ENCODE assay signal across 28 cellular contexts in the genomic region with DNA sequence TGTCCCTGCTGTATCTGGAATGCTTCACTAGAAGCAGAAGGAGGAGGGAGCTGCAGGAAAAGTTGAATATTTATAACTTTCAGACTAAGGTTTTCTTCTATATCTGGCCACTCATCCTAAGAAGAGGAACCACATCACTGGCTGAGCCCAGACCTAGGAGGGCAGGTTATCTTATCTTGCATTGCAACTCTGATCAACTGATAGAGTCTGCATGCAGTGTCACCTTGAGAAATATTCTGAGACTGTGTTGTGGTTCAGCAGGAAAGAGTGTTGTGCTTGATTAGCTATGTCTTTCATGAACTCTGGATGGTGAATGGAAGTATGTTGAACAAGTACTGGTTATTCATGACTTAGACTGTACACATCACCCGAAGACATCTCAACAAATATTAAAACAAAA.
"Had no signal": no experiment of that assay in that cellular context is flagged by ENCODE, and none has a peak within 500 bp of the region (broad histone marks: within the 10 kb centered on the region; RNA-seq: fewer than 3 reads in every experiment).

No MANE protein-coding gene starts in this region.

- ATAC-seq: natural killer cell; psoas muscle; right cardiac atrium; right lobe of liver; stimulated activated effector memory CD8-positive, alpha-beta T cell treated with anti-CD3 and anti-CD28 coated beads, Interleukin-12 subunit alpha, Interleukin-12 subunit beta, amount 100 ng/mL, for 72 hours; stimulated activated naive B cell treated with anti-CD40 and anti-IgM and Interleukin-4, amounts not matched to agents 10 μg/mL and 1 μg/mL and 100 μg/mL, for 72 hours; upper lobe of right lung had no signal

- H3K4me1 Mint-ChIP-seq: natural killer cell; neural progenitor cell; stimulated activated effector memory CD8-positive, alpha-beta T cell treated with anti-CD3 and anti-CD28 coated beads, Interleukin-12 subunit alpha, Interleukin-12 subunit beta, amount 100 ng/mL, for 72 hours; stimulated activated naive B cell treated with anti-CD40 and anti-IgM and Interleukin-4, amounts not matched to agents 10 μg/mL and 1 μg/mL and 100 μg/mL, for 72 hours had no signal

- H3K9me3 ChIP-seq: ovary, psoas muscle, right lobe of liver, sigmoid colon, stomach, thoracic aorta, thyroid gland, tibial nerve, upper lobe of right lung, uterus had no signal

- H3K27ac Mint-ChIP-seq: natural killer cell; nephron; neural progenitor cell; progenitor cell of endocrine pancreas; stimulated activated effector memory CD8-positive, alpha-beta T cell treated with anti-CD3 and anti-CD28 coated beads, Interleukin-12 subunit alpha, Interleukin-12 subunit beta, amount 100 ng/mL, for 72 hours; stimulated activated naive B cell treated with anti-CD40 and anti-IgM and Interleukin-4, amounts not matched to agents 10 μg/mL and 1 μg/mL and 100 μg/mL, for 72 hours; stimulated activated naive CD8-positive, alpha-beta T cell treated with anti-CD3 and anti-CD28 coated beads, Interleukin-15, Interleukin-2, amounts not matched to agents 100 ng/mL and 50 ng/mL, for 24 hours; type B pancreatic cell had no signal

- H3K27me3 Mint-ChIP-seq: progenitor cell of endocrine pancreas; stimulated activated naive B cell treated with anti-CD40 and anti-IgM and Interleukin-4, amounts not matched to agents 10 μg/mL and 1 μg/mL and 100 μg/mL, for 72 hours; stimulated activated naive CD8-positive, alpha-beta T cell treated with anti-CD3 and anti-CD28 coated beads, Interleukin-15, Interleukin-2, amounts not matched to agents 100 ng/mL and 50 ng/mL, for 24 hours had no signal

- H3K9ac ChIP-seq: neural progenitor cell, parathyroid adenoma had no signal

- H3K9me3 Mint-ChIP-seq: nephron; stimulated activated naive B cell treated with anti-CD40 and anti-IgM and Interleukin-4, amounts not matched to agents 10 μg/mL and 1 μg/mL and 100 μg/mL, for 72 hours; type B pancreatic cell had no signal

- H3K27ac ChIP-seq: neural progenitor cell, ovary, parathyroid adenoma, psoas muscle, right lobe of liver, sigmoid colon, stomach, thoracic aorta, thyroid gland, tibial nerve, upper lobe of right lung, uterus had no signal

- H3K4me1 ChIP-seq: neural progenitor cell, parathyroid adenoma, psoas muscle, right lobe of liver, sigmoid colon, stomach, thyroid gland, tibial nerve, upper lobe of right lung, uterus had no signal

- H3K4me3 ChIP-seq: neural progenitor cell, ovary, psoas muscle, right lobe of liver, sigmoid colon, stomach, thoracic aorta, thyroid gland, tibial nerve, upper lobe of right lung, uterus had no signal

- H3K4me2 ChIP-seq: neural progenitor cell had no signal

- H3K36me3 Mint-ChIP-seq: natural killer cell; neural progenitor cell; stimulated activated effector memory CD8-positive, alpha-beta T cell treated with anti-CD3 and anti-CD28 coated beads, Interleukin-12 subunit alpha, Interleukin-12 subunit beta, amount 100 ng/mL, for 72 hours; stimulated activated naive B cell treated with anti-CD40 and anti-IgM and Interleukin-4, amounts not matched to agents 10 μg/mL and 1 μg/mL and 100 μg/mL, for 72 hours; type B pancreatic cell had no signal

- H3K4me3 Mint-ChIP-seq: natural killer cell; nephron; neural progenitor cell; stimulated activated effector memory CD8-positive, alpha-beta T cell treated with anti-CD3 and anti-CD28 coated beads, Interleukin-12 subunit alpha, Interleukin-12 subunit beta, amount 100 ng/mL, for 72 hours; stimulated activated naive B cell treated with anti-CD40 and anti-IgM and Interleukin-4, amounts not matched to agents 10 μg/mL and 1 μg/mL and 100 μg/mL, for 72 hours; stimulated activated naive CD8-positive, alpha-beta T cell treated with anti-CD3 and anti-CD28 coated beads, Interleukin-15, Interleukin-2, amounts not matched to agents 100 ng/mL and 50 ng/mL, for 24 hours; type B pancreatic cell had no signal

- H3K36me3 ChIP-seq: neural progenitor cell, ovary, right lobe of liver, sigmoid colon, stomach, thoracic aorta, thyroid gland, tibial nerve, upper lobe of right lung, uterus had no signal

- H3K79me2 ChIP-seq: parathyroid adenoma had no signal

- H3K27me3 ChIP-seq: neural progenitor cell, ovary, right lobe of liver, sigmoid colon, stomach, thyroid gland, tibial nerve, upper lobe of right lung, uterus had no signal

- DNase-seq: natural killer cell; occipital lobe; ovary; posterior cingulate gyrus; psoas muscle; right cardiac atrium; right lobe of liver; sigmoid colon; small intestine; stimulated activated CD4-positive, alpha-beta T cell treated with anti-CD3 and anti-CD28 coated beads, Interleukin-15, amount 100 ng/mL, for 24 hours; stimulated activated CD4-positive, alpha-beta T cell treated with anti-CD3 and anti-CD28 coated beads, Interleukin-2, amount 100 ng/mL, for 24 hours; stimulated activated CD4-positive, alpha-beta T cell treated with anti-CD3 and anti-CD28 coated beads, Interleukin-2, amount 100 ng/mL, for 48 hours; stimulated activated CD4-positive, alpha-beta T cell treated with anti-CD3 and anti-CD28 coated beads, Interleukin-4, amount 100 ng/mL, for 24 hours; stimulated activated naive B cell treated with anti-CD40 and anti-IgM and Interleukin-4, amounts not matched to agents 10 μg/mL and 1 μg/mL and 100 μg/mL, for 72 hours; stimulated activated naive CD4-positive, alpha-beta T cell treated with Interleukin-2 at 50 U/mL for 16 hours; stomach; thyroid gland; upper lobe of right lung; uterus had no signal
